ENCODE assay signal across 15 cellular contexts in the genomic region with DNA sequence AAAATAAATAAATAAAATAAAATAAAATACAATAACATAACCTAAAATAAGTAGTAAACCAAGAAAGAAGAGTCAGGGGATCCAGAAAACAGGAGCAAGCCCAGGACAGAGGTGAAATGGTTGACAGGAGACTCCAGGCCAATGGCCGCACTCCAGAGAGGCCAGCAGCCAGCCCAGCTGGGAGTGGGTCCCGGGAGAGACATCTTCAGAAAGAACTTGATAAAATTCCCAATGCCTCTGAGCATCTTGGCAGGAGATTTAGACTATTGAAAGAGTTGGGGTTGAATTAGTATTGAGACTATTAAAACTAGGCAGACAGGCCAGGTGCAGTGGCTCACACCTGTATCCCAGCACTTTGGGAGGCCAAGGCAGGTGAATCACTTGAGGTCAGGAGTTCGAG.
DNase-seq lines count a peak whose midpoint lies in the region; TF ChIP-seq lines count a peak whose summit lies in the region.
"Had no signal": no experiment of that assay in that cellular context is flagged by ENCODE, and none has a peak within 500 bp of the region (broad histone marks: within the 10 kb centered on the region; RNA-seq: fewer than 3 reads in every experiment).

No MANE protein-coding gene starts in this region.

- H3K27ac ChIP-seq in left ventricle myocardium inferior (replicated peaks) (no peak overlapping the region), sigmoid colon (no peak overlapping the region)
- H3K27ac ChIP-seq: BLaER1, GM23248 had no signal

- no peak overlapping the region for H3K4me3 Mint-ChIP-seq in activated CD4-positive, alpha-beta memory T cell treated with anti-CD3 and anti-CD28 coated beads for 36 hours
- H3K4me3 Mint-ChIP-seq: CD14-positive monocyte; CD4-positive, alpha-beta memory T cell had no signal

- H3K27me3 ChIP-seq in left ventricle myocardium inferior (ENCODE audit: low read depth) (no peaks in the 10 kb centered on the region), sigmoid colon (no peaks in the 10 kb centered on the region)
- H3K27me3 ChIP-seq: BLaER1 had no signal

- TF ChIP-seq EP300 in sigmoid colon (IDR thresholded peaks at IDR 0.05) = no peak

- intact Hi-C loops in left ventricle myocardium inferior (cut with micrococcal nuclease) = no loop called here
- intact Hi-C loops in cardiac septum (cut with DNase I) = no loop called here
- intact Hi-C loops in sigmoid colon (cut with DNase I) = no loop called here
- intact Hi-C loops in activated CD4-positive, alpha-beta memory T cell treated with anti-CD3 and anti-CD28 coated beads for 36 hours (cut with micrococcal nuclease) = no loop called here

- H3K27ac Mint-ChIP-seq in activated CD4-positive, alpha-beta memory T cell treated with anti-CD3 and anti-CD28 coated beads for 36 hours = no peak overlapping the region
- H3K27ac Mint-ChIP-seq: CD4-positive, alpha-beta memory T cell had no signal

- POLR2A ChIA-PET in activated CD4-positive, alpha-beta memory T cell treated with anti-CD3 and anti-CD28 coated beads for 36 hours (lab: Charles Lee) = no interaction called here

- H3K4me1 ChIP-seq in left ventricle myocardium inferior = no peaks in the 10 kb centered on the region
- peaks cover 0 to 5% (median 0%) of the 10 kb centered on the region in 4 donors for H3K4me1 ChIP-seq in sigmoid colon
- H3K4me1 ChIP-seq: BLaER1 had no signal

- H3K4me1 Mint-ChIP-seq in activated CD4-positive, alpha-beta memory T cell treated with anti-CD3 and anti-CD28 coated beads for 36 hours (ENCODE audit: low read depth) = no peaks in the 10 kb centered on the region
- H3K4me1 Mint-ChIP-seq: CD4-positive, alpha-beta memory T cell had no signal

- peaks cover 13% of the 10 kb centered on the region for H3K9me3 ChIP-seq in left ventricle myocardium inferior (replicated peaks)
- peaks cover 0 to 3% (median 2%) of the 10 kb centered on the region in 4 donors for H3K9me3 ChIP-seq in sigmoid colon

- TF ChIP-seq POLR2A in sigmoid colon (IDR thresholded peaks at IDR 0.05) = no peak

- no peak for TF ChIP-seq CTCF in left ventricle myocardium inferior (IDR thresholded peaks at IDR 0.05; ENCODE audit: borderline replicate concordance)
- TF ChIP-seq CTCF in sigmoid colon (IDR thresholded peaks at IDR 0.05) = no peak

- H3K36me3 ChIP-seq in left ventricle myocardium inferior (peaks cover 23% of the 10 kb centered on the region), sigmoid colon (peaks cover 0 to 23% (median 10%) of the 10 kb centered on the region in 4 donors)

- no peaks in the 10 kb centered on the region for H3K36me3 Mint-ChIP-seq in activated CD4-positive, alpha-beta memory T cell treated with anti-CD3 and anti-CD28 coated beads for 36 hours

- CTCF ChIA-PET in activated CD4-positive, alpha-beta memory T cell treated with anti-CD3 and anti-CD28 coated beads for 36 hours (lab: Charles Lee) = no interaction called here

- H3K4me3 ChIP-seq in left ventricle myocardium inferior (no peak overlapping the region), sigmoid colon (no peak overlapping the region)
- H3K4me3 ChIP-seq: BLaER1, GM23248 had no signal

- peaks cover 8% of the 10 kb centered on the region for H3K9me3 Mint-ChIP-seq in activated CD4-positive, alpha-beta memory T cell treated with anti-CD3 and anti-CD28 coated beads for 36 hours

- H3K27me3 Mint-ChIP-seq in activated CD4-positive, alpha-beta memory T cell treated with anti-CD3 and anti-CD28 coated beads for 36 hours = no peaks in the 10 kb centered on the region
- H3K27me3 Mint-ChIP-seq: CD4-positive, alpha-beta memory T cell had no signal

- WGBS in sigmoid colon, 2 donors = 88 to 89% methylated on average over 3 of the region's 3 CpGs

- DNase-seq in left ventricle myocardium inferior = peak; percentile 29
- no peak for DNase-seq in cardiac septum (ENCODE audit: low spot score)
- peak; percentile 40 for DNase-seq in medulla oblongata (ENCODE audit: extremely low spot score)
- DNase-seq in sigmoid colon = peak; percentile 75
- no peak for DNase-seq in T-helper 2 cell
- DNase-seq in activated CD4-positive, alpha-beta memory T cell treated with anti-CD3 and anti-CD28 coated beads for 36 hours = no peak
- no peak for DNase-seq in activated CD8-positive, alpha-beta memory T cell treated with anti-CD3 and anti-CD28 coated beads, Interleukin-2, amount 50 U/mL, for 48 hours
- DNase-seq: 8988T; CD4-positive, alpha-beta memory T cell; DMS153; DMS79; GDM1 had no signal

Comparison
In these comparisons a context has a peak if more than half of its experiments do, and no peak if none do; other contexts are left out.
1. DNase-seq: peak in left ventricle myocardium inferior (single experiment), medulla oblongata (single experiment) and sigmoid colon (single experiment); none in cardiac septum (single experiment), T-helper 2 cell (0 of 5), activated CD4-positive, alpha-beta memory T cell treated with anti-CD3 and anti-CD28 coated beads for 36 hours (single experiment) and activated CD8-positive, alpha-beta memory T cell treated with anti-CD3 and anti-CD28 coated beads, Interleukin-2, amount 50 U/mL, for 48 hours (single experiment).